In genomic region chr2:8456149-8457091, GRCh38 we compare ENCODE assay signal across 8 cellular contexts.
DNase-seq lines count a peak whose midpoint lies in the region; ATAC-seq lines count a peak whose summit lies in the region.

No MANE protein-coding gene starts in this region.

- no peak overlapping the region for H3K4me3 ChIP-seq in Karpas-422 (ENCODE audit: low read length)

- H3K9me2 ChIP-seq in Karpas-422 (replicated peaks; ENCODE audit: insufficient read depth, low read length) = no peaks in the 10 kb centered on the region

- ATAC-seq in GM18502 (IDR thresholded peaks at IDR 0.05; ENCODE audit: poor library complexity, unreplicated experiment) (no peak), HG02852 (IDR thresholded peaks at IDR 0.05; ENCODE audit: unreplicated experiment) (no peak)

- H3K27me3 ChIP-seq in Karpas-422 (ENCODE audit: low read length) = no peaks in the 10 kb centered on the region

- H4K20me1 ChIP-seq in Karpas-422 (ENCODE audit: insufficient read depth, low read depth, low read length) = no peaks in the 10 kb centered on the region

- DNase-seq in GM19240 (ENCODE audit: insufficient read length, low spot score) = peak; percentile 44
- DNase-seq in T-helper 1 cell = peak; percentile 24 to 82 (median 37)
- peak; percentile 21 for DNase-seq in stimulated activated CD4-positive, alpha-beta T cell treated with anti-CD3 and anti-CD28 coated beads, Interleukin-2, amount 100 ng/mL, for 4 hours (ENCODE audit: low read depth)
- no peak for DNase-seq in Karpas-422
- no peak for DNase-seq in kidney glomerular epithelial cell (lab: John Stamatoyannopoulos, UW)

- H3K79me2 ChIP-seq in Karpas-422 (ENCODE audit: low read length) = no peaks in the 10 kb centered on the region

- no peak overlapping the region for H3K9ac ChIP-seq in Karpas-422 (ENCODE audit: low read length)

- H3K4me2 ChIP-seq in Karpas-422 (ENCODE audit: low read depth, low read length, poor library complexity, severe bottlenecking) = no peak overlapping the region

- no peak overlapping the region for H2AFZ ChIP-seq in Karpas-422 (ENCODE audit: low read length)

- peak overlapping the region; percentile 48 for H3K27ac ChIP-seq in angular gyrus (ENCODE audit: low read depth, low read length)
- H3K27ac ChIP-seq in Karpas-422 (ENCODE audit: low read length) = no peak overlapping the region

- no peaks in the 10 kb centered on the region for H3K36me3 ChIP-seq in Karpas-422 (ENCODE audit: insufficient read depth, low read length)

- no peaks in the 10 kb centered on the region for H3K9me3 ChIP-seq in Karpas-422 (ENCODE audit: low read length)

- H3K4me1 ChIP-seq in Karpas-422 (ENCODE audit: low read length) = no peaks in the 10 kb centered on the region

Comparison
In these comparisons a context has a peak if more than half of its experiments do, and no peak if none do; other contexts are left out.
1. DNase-seq: peak in GM19240 (single experiment), T-helper 1 cell (5 of 5) and stimulated activated CD4-positive, alpha-beta T cell treated with anti-CD3 and anti-CD28 coated beads, Interleukin-2, amount 100 ng/mL, for 4 hours (single experiment); none in Karpas-422 (single experiment) and kidney glomerular epithelial cell (single experiment).